1 cellular context compared by ENCODE assay signal in genomic region chr6:129709909-129710721, GRCh38.
TF ChIP-seq lines count a peak whose summit lies in the region.

ARHGAP18 (minus strand) TSS chr6:129710177; CDS start chr6:129710136, 41 bp downstream.

TF ChIP-seq in HepG2, 621 proteins besides CTCF, POLR2A, EP300 and RAD21 (continued from another document and continues in another):
- TF ChIP-seq PRDM10 (CRISPR knock-in tag; IDR thresholded peaks at IDR 0.05; ENCODE audit: low read depth) (0 out of 2 replicates have a peak, but pooled peaks have one; percentile 62), NKX3-1 (CRISPR knock-in tag; IDR thresholded peaks at IDR 0.05) (peak; percentile 28; the same call in 1 of the 2 replicates), ZNF746 (CRISPR knock-in tag; IDR thresholded peaks at IDR 0.05) (peak; percentile 34; the same call in 1 of the 2 replicates), NFE2L2 (IDR thresholded peaks at IDR 0.05; ENCODE audit: low read length) (no peak), CREBL2 (CRISPR knock-in tag; IDR thresholded peaks at IDR 0.05; ENCODE audit: borderline replicate concordance) (no peak), ZNF792 (CRISPR knock-in tag; IDR thresholded peaks at IDR 0.05) (peak; percentile 83), E2F2 (CRISPR knock-in tag; IDR thresholded peaks at IDR 0.05; ENCODE audit: borderline replicate concordance) (no peak), ZNF878 (CRISPR knock-in tag; IDR thresholded peaks at IDR 0.05) (peak; percentile 93), ZFP1 (CRISPR knock-in tag; IDR thresholded peaks at IDR 0.05) (0 out of 2 replicates have a peak, but pooled peaks have one; percentile 63), RBM39 (IDR thresholded peaks at IDR 0.05; ENCODE audit: low read depth, low read length, poor library complexity, severe bottlenecking) (no peak), HOXA9 (CRISPR knock-in tag; IDR thresholded peaks at IDR 0.05; ENCODE audit: borderline replicate concordance) (no peak), ZNF205 (CRISPR knock-in tag; IDR thresholded peaks at IDR 0.05) (peak; percentile 15; the same call in 1 of the 2 replicates), SNAPC2 (CRISPR knock-in tag; IDR thresholded peaks at IDR 0.05) (no peak), CAMTA2 (CRISPR knock-in tag; IDR thresholded peaks at IDR 0.05; ENCODE audit: borderline replicate concordance) (no peak), HIVEP1 (CRISPR knock-in tag; IDR thresholded peaks at IDR 0.05) (peak; percentile 87), SALL1 (CRISPR knock-in tag; IDR thresholded peaks at IDR 0.05) (peak; percentile 98), CEBPZ (IDR thresholded peaks at IDR 0.05; ENCODE audit: low read length) (no peak), SRSF4 (IDR thresholded peaks at IDR 0.05; ENCODE audit: low read depth, low read length, poor library complexity, severe bottlenecking) (no peak), NFYC (CRISPR knock-in tag; IDR thresholded peaks at IDR 0.05) (peak; percentile 70), ZNF569 (CRISPR knock-in tag; IDR thresholded peaks at IDR 0.05; ENCODE audit: borderline replicate concordance) (peak; percentile 77; the same call in 1 of the 2 replicates), KDM1A (CRISPR knock-in tag; IDR thresholded peaks at IDR 0.05) (no peak), ZNF280B (CRISPR knock-in tag; IDR thresholded peaks at IDR 0.05; ENCODE audit: borderline replicate concordance) (peak; percentile 83; the same call in 1 of the 2 replicates), HMGXB4 (CRISPR knock-in tag; IDR thresholded peaks at IDR 0.05; ENCODE audit: borderline replicate concordance in 1 of 2, low read depth in 1 of 2) (peak; percentile 79 to 82; a peak in 3 of 4 replicates), ZNF468 (CRISPR knock-in tag; IDR thresholded peaks at IDR 0.05) (no peak), TSC22D2 (CRISPR knock-in tag; IDR thresholded peaks at IDR 0.05; ENCODE audit: borderline replicate concordance) (0 out of 2 replicates have a peak, but pooled peaks have one; percentile 86), MAF1 (CRISPR knock-in tag; IDR thresholded peaks at IDR 0.05; ENCODE audit: borderline replicate concordance) (0 out of 2 replicates have a peak, but pooled peaks have one; percentile 51), ZHX1 (CRISPR knock-in tag; IDR thresholded peaks at IDR 0.05; ENCODE audit: low read depth) (no peak; the same call in none of the 2 replicates), REST (IDR thresholded peaks at IDR 0.05; ENCODE audit: borderline replicate concordance in 1 of 2, low read depth in 1 of 2, low read length in 2 of 2) (peak in 1 of 2 experiments; percentile 71; a peak in 1 of 4 replicates), ATF7-NPFF (CRISPR knock-in tag; IDR thresholded peaks at IDR 0.05; ENCODE audit: low read depth) (peak; percentile 82), PATZ1 (CRISPR knock-in tag; IDR thresholded peaks at IDR 0.05) (peak; percentile 60), RFXAP (CRISPR knock-in tag; IDR thresholded peaks at IDR 0.05; ENCODE audit: borderline replicate concordance) (peak; percentile 97), KLF13 (CRISPR knock-in tag; IDR thresholded peaks at IDR 0.05) (peak; percentile 89), ZNF496 (CRISPR knock-in tag; IDR thresholded peaks at IDR 0.05; ENCODE audit: insufficient replicate concordance) (no peak), GPN1 (CRISPR knock-in tag; IDR thresholded peaks at IDR 0.05; ENCODE audit: borderline replicate concordance) (no peak), ZNF691 (CRISPR knock-in tag; IDR thresholded peaks at IDR 0.05; ENCODE audit: borderline replicate concordance, low read depth) (peak; percentile 65; the same call in 1 of the 2 replicates)
